Comparison of ENCODE assay signal across 13 cellular contexts in genomic region chr20:48051810-48052491, GRCh38.
DNase-seq lines count a peak whose midpoint lies in the region; ATAC-seq and TF ChIP-seq lines count a peak whose summit lies in the region.
"Had no signal": no experiment of that assay in that cellular context is flagged by ENCODE, and none has a peak within 500 bp of the region (broad histone marks: within the 10 kb centered on the region; RNA-seq: fewer than 3 reads in every experiment).

No MANE protein-coding gene starts in this region.

- H3K27me3 ChIP-seq in adrenal gland (no peaks in the 10 kb centered on the region), hepatocyte (no peaks in the 10 kb centered on the region)

- ATAC-seq in GM19395 (IDR thresholded peaks at IDR 0.05; ENCODE audit: unreplicated experiment), result no peak
- no peak for ATAC-seq in HG03565 (IDR thresholded peaks at IDR 0.05; ENCODE audit: unreplicated experiment)

- no peaks in the 10 kb centered on the region for H3K79me2 ChIP-seq in hepatocyte

- no peak for TF ChIP-seq CTCF in AG10803 (conservative IDR thresholded peaks at IDR 0.05; ENCODE audit: low read length)
- TF ChIP-seq CTCF in adrenal gland (IDR thresholded peaks at IDR 0.05), result no peak
- TF ChIP-seq CTCF in hepatocyte (IDR thresholded peaks at IDR 0.05; ENCODE audit: poor library complexity), result no peak

- H3K36me3 ChIP-seq in adrenal gland (replicated peaks in 1 of 2), result no peaks in the 10 kb centered on the region
- H3K36me3 ChIP-seq in hepatocyte (replicated peaks; ENCODE audit: insufficient read depth, low read depth), result no peaks in the 10 kb centered on the region
- H3K36me3 ChIP-seq: prostate gland had no signal

- no peaks in the 10 kb centered on the region for H3K9me2 ChIP-seq in hepatocyte (replicated peaks; ENCODE audit: insufficient read depth)

- no peaks in the 10 kb centered on the region for H3K4me1 ChIP-seq in adrenal gland (replicated peaks in 1 of 2)
- H3K4me1 ChIP-seq in hepatocyte (ENCODE audit: insufficient read depth), result peaks cover 6% of the 10 kb centered on the region
- H3K4me1 ChIP-seq: prostate gland had no signal

- no peak overlapping the region for H2AFZ ChIP-seq in hepatocyte

- 39 to 56% (median 51%) methylated on average over 3 of the region's 3 CpGs for WGBS in adrenal gland, 4 donors
- WGBS in hepatocyte (ENCODE audit: low lambda C conversion rate, missing lambda C conversion rate), result 69% methylated on average over 3 of the region's 3 CpGs

- peak overlapping the region in 2 of 5 donors; percentile 20 to 42 for H3K27ac ChIP-seq in adrenal gland
- H3K27ac ChIP-seq in hepatocyte, result peak overlapping the region; percentile 56
- H3K27ac ChIP-seq: prostate gland had no signal

- no peak overlapping the region for H3K4me2 ChIP-seq in hepatocyte

- no peaks in the 10 kb centered on the region for H3K9me3 ChIP-seq in adrenal gland (replicated peaks in 1 of 3)
- no peaks in the 10 kb centered on the region for H3K9me3 ChIP-seq in hepatocyte (ENCODE audit: low read depth)
- H3K9me3 ChIP-seq: prostate gland had no signal

- intact Hi-C loops in adrenal gland (cut with DNase I), result no loop called here

- H4K20me1 ChIP-seq in hepatocyte (ENCODE audit: insufficient read depth, poor library complexity, severe bottlenecking), result no peaks in the 10 kb centered on the region

- peak; percentile 72 for DNase-seq in AG10803 (ENCODE audit: low read depth)
- DNase-seq in HT1080 (ENCODE audit: low read depth), result peak; percentile 32
- peak in 5 of 7 donors; percentile 49 to 72 (median 67) for DNase-seq in adrenal gland
- DNase-seq in hepatocyte (ENCODE audit: low spot score), result peak; percentile 51
- DNase-seq in HK-2 (ENCODE audit: unreplicated experiment), result no peak
- no peak for DNase-seq in NCI-H2227 treated with DMSO at 0.1 percent for 48 hours (lab: John Stamatoyannopoulos, UW)
- DNase-seq: activated T-cell treated with anti-CD3 and anti-CD28 coated beads for 4 hours; CD4-positive, alpha-beta memory T cell; cortex of kidney; NCI-H2171 treated with DMSO at 0.1 percent for 48 hours had no signal

- TF ChIP-seq POLR2A in adrenal gland (IDR thresholded peaks at IDR 0.05), result no peak

- no peak overlapping the region for H3K4me3 ChIP-seq in AG10803 (ENCODE audit: low read length)
- no peak overlapping the region for H3K4me3 ChIP-seq in adrenal gland
- no peak overlapping the region for H3K4me3 ChIP-seq in hepatocyte
- H3K4me3 ChIP-seq: prostate gland had no signal

Comparison
In these comparisons a context has a peak if more than half of its experiments do, and no peak if none do; other contexts are left out.
1. DNase-seq: peak in AG10803 (single experiment), HT1080 (single experiment), adrenal gland (5 of 7) and hepatocyte (single experiment); none in HK-2 (single experiment) and NCI-H2227 treated with DMSO at 0.1 percent for 48 hours (single experiment).